In the genomic region with DNA sequence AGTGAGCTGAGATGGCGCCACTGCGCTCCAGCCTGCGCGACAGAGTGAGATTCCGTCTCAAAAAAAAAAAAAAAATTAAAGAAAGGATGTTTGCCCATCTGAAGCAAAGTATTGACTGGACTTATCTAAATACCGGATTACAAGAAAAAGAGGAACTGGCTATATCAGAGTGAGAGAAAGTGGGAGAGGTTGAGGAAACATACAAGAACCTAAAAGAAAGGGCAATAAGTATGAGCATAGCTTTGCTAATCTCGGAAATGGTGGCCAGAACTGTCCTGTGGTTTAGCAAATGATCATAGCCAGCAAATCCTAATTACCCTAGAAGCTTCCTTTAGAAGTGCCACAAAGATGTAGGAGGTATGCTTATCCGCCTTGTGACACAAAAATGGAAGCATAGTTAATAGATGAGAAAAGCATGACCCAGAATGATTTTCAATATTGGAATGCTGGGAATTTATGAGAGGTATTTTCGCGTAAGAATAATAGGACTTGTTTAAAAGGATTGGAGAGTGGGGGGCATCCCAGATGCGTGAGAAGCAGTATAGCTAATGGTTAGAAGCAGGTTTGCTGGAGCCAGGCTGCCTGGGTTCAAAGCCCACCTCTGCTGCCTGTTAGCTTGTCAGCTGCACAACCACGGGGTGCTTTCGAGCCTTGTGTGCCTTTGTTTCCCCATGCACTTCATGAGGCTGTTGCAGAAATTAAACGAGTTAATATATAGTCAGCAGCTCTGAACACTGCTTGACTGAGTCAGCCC, we compare ENCODE assay signal across 9 cellular contexts. TPM values are rescaled to one million over a fixed set of nuclear protein-coding genes. Genes with fewer than 3 reads are reported as not detected.
DNase-seq lines count a peak whose midpoint lies in the region; ATAC-seq and TF ChIP-seq lines count a peak whose summit lies in the region.
"Had no signal": no experiment of that assay in that cellular context is flagged by ENCODE, and none has a peak within 500 bp of the region (broad histone marks: within the 10 kb centered on the region; RNA-seq: fewer than 3 reads in every experiment).

No MANE protein-coding gene starts in this region.

- peaks cover 46% of the 10 kb centered on the region for H3K79me2 ChIP-seq in MM.1S (ENCODE audit: low read length)

- H3K9me3 ChIP-seq in MM.1S (replicated peaks; ENCODE audit: insufficient read depth, low read length): no peaks in the 10 kb centered on the region
- H3K9me3 ChIP-seq in body of pancreas: no peaks in the 10 kb centered on the region
- no peaks in the 10 kb centered on the region for H3K9me3 ChIP-seq in vagina

- H3K27me3 ChIP-seq in MM.1S (replicated peaks; ENCODE audit: insufficient read depth, low read length) (no peaks in the 10 kb centered on the region), body of pancreas (no peaks in the 10 kb centered on the region), vagina (no peaks in the 10 kb centered on the region)

- peak overlapping the region; percentile 98 for H3K27ac Mint-ChIP-seq in Calu3 (ENCODE audit: unreplicated experiment)
- H3K27ac Mint-ChIP-seq in memory B cell: peak overlapping the region; percentile 96

- H3K4me2 ChIP-seq in MM.1S (ENCODE audit: low read depth, low read length): peak overlapping the region; percentile 99

- no peaks in the 10 kb centered on the region for H3K9me2 ChIP-seq in MM.1S (replicated peaks; ENCODE audit: insufficient read depth, low read length)

- no TSS peak for BruUV-seq in Calu3 (replicated peaks; lab: Mats Ljungman, UMichigan)

- H3F3A ChIP-seq in MM.1S (ENCODE audit: insufficient read depth, low read length): no peaks in the 10 kb centered on the region

- peak overlapping the region; percentile 90 for H3K4me3 Mint-ChIP-seq in Calu3 (ENCODE audit: low read depth, unreplicated experiment)
- H3K4me3 Mint-ChIP-seq in memory B cell: peak overlapping the region; percentile 97

- CTCF ChIA-PET in Calu3 (lab: Charles Lee): interaction anchor here (0.5 to 2.5 kb wide), 6 partner anchors 13 to 297 kb away, joined by 3 to 12 read pairs (median 6); a partner anchor contains a TSS

- H3K4me1 Mint-ChIP-seq in Calu3 (ENCODE audit: low read depth, unreplicated experiment) (peaks cover 38% of the 10 kb centered on the region), memory B cell (peaks cover 27% of the 10 kb centered on the region)

- TF ChIP-seq POLR2A in body of pancreas (IDR thresholded peaks at IDR 0.05) (no peak), vagina (IDR thresholded peaks at IDR 0.05) (no peak)

- peak overlapping the region; percentile 96 for H3K9ac ChIP-seq in MM.1S (ENCODE audit: low read length)

- H3K4me1 ChIP-seq in MM.1S (ENCODE audit: low read length) (peaks cover 8% of the 10 kb centered on the region; the same call in 1 of the 2 replicates), body of pancreas (peaks cover 25% of the 10 kb centered on the region), vagina (peaks cover 31% of the 10 kb centered on the region)

- intact Hi-C loops in Calu3 (cut with micrococcal nuclease; ENCODE audit: unreplicated experiment) (loop anchor here (1.0 to 10.0 kb wide), 2 partner anchors 16 to 152 kb away; no protein-coding TSS in a partner anchor), body of pancreas (cut with DNase I) (loop anchor here (10.0 kb wide), 1 partner anchor 52 kb away; a partner anchor contains a TSS), vagina (cut with DNase I) (loop anchor here (5.0 kb wide), 2 partner anchors 55 to 60 kb away; a partner anchor contains a TSS)

- no peak overlapping the region for H3K27ac ChIP-seq in MM.1S (ENCODE audit: low read length)
- H3K27ac ChIP-seq in body of pancreas: peak overlapping the region in 2 of 4 donors; percentile 86 to 92
- peak overlapping the region; percentile 96 for H3K27ac ChIP-seq in vagina

- 61 to 68% methylated on average over 14 of the region's 14 CpGs for WGBS in body of pancreas, 2 donors

- peaks cover 68% of the 10 kb centered on the region for H3K36me3 Mint-ChIP-seq in Calu3 (ENCODE audit: insufficient read depth, unreplicated experiment)
- H3K36me3 Mint-ChIP-seq in memory B cell: peaks cover 3% of the 10 kb centered on the region

- H2AFZ ChIP-seq in MM.1S (ENCODE audit: low read length): peak overlapping the region; percentile 92

- ATAC-seq in body of pancreas (no peak), memory B cell (ENCODE audit: low read depth) (no peak), GM21447 (IDR thresholded peaks at IDR 0.05; ENCODE audit: unreplicated experiment) (no peak)

- H3K36me3 ChIP-seq in MM.1S (replicated peaks; ENCODE audit: insufficient read depth, low read length): no peaks in the 10 kb centered on the region
- no peaks in the 10 kb centered on the region for H3K36me3 ChIP-seq in body of pancreas (replicated peaks in 1 of 2; ENCODE audit: insufficient read depth in 1 of 2, low read depth in 2 of 2)
- no peaks in the 10 kb centered on the region for H3K36me3 ChIP-seq in vagina

- TF ChIP-seq CTCF in Calu3 (IDR thresholded peaks at IDR 0.05; ENCODE audit: unreplicated experiment) (no peak), MM.1S (IDR thresholded peaks at IDR 0.05; ENCODE audit: low read length) (no peak), body of pancreas (IDR thresholded peaks at IDR 0.05) (no peak), vagina (IDR thresholded peaks at IDR 0.05) (no peak)

- H3K9me3 Mint-ChIP-seq in Calu3 (ENCODE audit: low read depth, unreplicated experiment) (no peaks in the 10 kb centered on the region), memory B cell (no peaks in the 10 kb centered on the region)

- H3K4me3 ChIP-seq in MM.1S (ENCODE audit: low read length) (peak overlapping the region; percentile 100), body of pancreas (peak overlapping the region; percentile 88 to 100), vagina (peak overlapping the region; percentile 98 to 99)

- DNase-seq in Calu3: no peak
- DNase-seq in MM.1S: no peak
- DNase-seq in body of pancreas: no peak
- DNase-seq in memory B cell (ENCODE audit: low spot score in 2 of 2): no peak
- DNase-seq in vagina (ENCODE audit: extremely low spot score in 2 of 2): no peak
- no peak for DNase-seq in iPS-NIHi7 (ENCODE audit: extremely low spot score)
- DNase-seq in activated CD4-positive, CD25-positive, alpha-beta regulatory T cell treated with anti-CD3 and anti-CD28 coated beads, Interleukin-2, amount 50 U/mL, for 72 hours: no peak

- H3K27me3 Mint-ChIP-seq in Calu3 (ENCODE audit: unreplicated experiment): no peaks in the 10 kb centered on the region
- no peaks in the 10 kb centered on the region for H3K27me3 Mint-ChIP-seq in memory B cell

- no peaks in the 10 kb centered on the region; the same call in 1 of the 2 replicates for H4K20me1 ChIP-seq in MM.1S (ENCODE audit: insufficient read depth, low read length)

RNA-seq across cellular contexts. Expression of a gene that starts 1.2 kb away (rescaled TPM):
- total RNA-seq in Calu3 (2022) (123 and 128 TPM in 2 replicates), body of pancreas (10 to 100 TPM in 1 of 2 donors, 1 to 10 TPM in 1; 8.3 to 20.4 TPM), vagina (24.8 TPM)

RNA-seq across cellular contexts. Expression of a gene that starts 38.6 kb away (rescaled TPM):
- total RNA-seq in Calu3 (2022): not detected in 2 replicates
- total RNA-seq in body of pancreas: not detected
- total RNA-seq in vagina: not detected
- total RNA-seq: T-helper 2 cell treated with Interferon-gamma antibody and Interleukin-4, amounts not matched to agents 100 ng/mL and 5 ng/mL, for 36 hours had no signal

RNA-seq across cellular contexts. Expression of a gene that starts 55.6 kb away (rescaled TPM):
- 181 and 183 TPM in 2 replicates for total RNA-seq in Calu3 (2022)
- 10 to 100 TPM; 41.0 to 61.6 TPM for total RNA-seq in body of pancreas
- 78.3 TPM for total RNA-seq in vagina
